ENCODE assay signal across 1 cellular context in genomic region chr10:31599626-31600504, GRCh38.
TF ChIP-seq lines count a peak whose summit lies in the region.

No MANE protein-coding gene starts in this region.

TF ChIP-seq in GM23338, 12 proteins besides CTCF, POLR2A, EP300 and RAD21 (continued from another document):
- TF ChIP-seq ZNF331 (CRISPR knock-in tag; IDR thresholded peaks at IDR 0.05; ENCODE audit: low read depth) (no peak), CREB1 (CRISPR knock-in tag; IDR thresholded peaks at IDR 0.05; ENCODE audit: low read depth) (no peak), STAT1 (IDR thresholded peaks at IDR 0.05; ENCODE audit: unreplicated experiment) (no peak)
